In genomic region chr6:21263531-21264287, GRCh38 we compare ENCODE assay signal across 1 cellular context.
TF ChIP-seq lines count a peak whose summit lies in the region.

No MANE protein-coding gene starts in this region.

TF ChIP-seq in K562, 482 proteins besides CTCF, POLR2A, EP300 and RAD21 (continued from another document and continues in another):
- TF ChIP-seq ID3 (CRISPR knock-in tag; IDR thresholded peaks at IDR 0.05), result no peak
- TF ChIP-seq ID3 (tag; IDR thresholded peaks at IDR 0.05), result peak; percentile 97
- 0 out of 2 replicates have a peak, but pooled peaks have one; percentile 35 for TF ChIP-seq RREB1 (CRISPR knock-in tag; IDR thresholded peaks at IDR 0.05)
- peak; percentile 62; the same call in 1 of the 2 replicates for TF ChIP-seq CTBP1 (IDR thresholded peaks at IDR 0.05; ENCODE audit: borderline replicate concordance)
- TF ChIP-seq ZNF23 (CRISPR knock-in tag; IDR thresholded peaks at IDR 0.05), result no peak
- TF ChIP-seq CREM (IDR thresholded peaks at IDR 0.05; ENCODE audit: low read depth), result peak; percentile 82
- TF ChIP-seq HSF4 (CRISPR knock-in tag; IDR thresholded peaks at IDR 0.05; ENCODE audit: borderline replicate concordance), result no peak
- no peak for TF ChIP-seq NFE2L1 (tag; IDR thresholded peaks at IDR 0.05; ENCODE audit: borderline replicate concordance, low read depth)
- no peak for TF ChIP-seq RBM34 (IDR thresholded peaks at IDR 0.05; ENCODE audit: borderline replicate concordance, insufficient read depth, low read length)
- peak; percentile 60 to 70; a peak in 3 of 4 replicates for TF ChIP-seq TRIM24 (IDR thresholded peaks at IDR 0.05)
- no peak for TF ChIP-seq PCBP2 (IDR thresholded peaks at IDR 0.05; ENCODE audit: low read depth, low read length, poor library complexity, severe bottlenecking)
- TF ChIP-seq SMAD2 (IDR thresholded peaks at IDR 0.05; ENCODE audit: low read depth, low read length), result no peak
- no peak for TF ChIP-seq RBM39 (optimal IDR thresholded peaks at IDR 0.05; ENCODE audit: low read depth, low read length)
- no peak for TF ChIP-seq ZNF143 (CRISPR knock-in tag; IDR thresholded peaks at IDR 0.05)
- no peak for TF ChIP-seq RBBP5 (IDR thresholded peaks at IDR 0.05; ENCODE audit: borderline replicate concordance, insufficient read depth, low read length, poor library complexity, severe bottlenecking)
- TF ChIP-seq, protein P1, sequence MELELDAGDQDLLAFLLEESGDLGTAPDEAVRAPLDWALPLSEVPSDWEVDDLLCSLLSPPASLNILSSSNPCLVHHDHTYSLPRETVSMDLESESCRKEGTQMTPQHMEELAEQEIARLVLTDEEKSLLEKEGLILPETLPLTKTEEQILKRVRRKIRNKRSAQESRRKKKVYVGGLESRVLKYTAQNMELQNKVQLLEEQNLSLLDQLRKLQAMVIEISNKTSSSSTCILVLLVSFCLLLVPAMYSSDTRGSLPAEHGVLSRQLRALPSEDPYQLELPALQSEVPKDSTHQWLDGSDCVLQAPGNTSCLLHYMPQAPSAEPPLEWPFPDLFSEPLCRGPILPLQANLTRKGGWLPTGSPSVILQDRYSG (tag; conservative IDR thresholded peaks at IDR 0.05; ENCODE audit: low read depth), result peak; percentile 53; the same call in 1 of the 2 replicates
- 0 out of 2 replicates have a peak, but pooled peaks have one; percentile 25 for TF ChIP-seq ZSCAN32 (CRISPR knock-in tag; IDR thresholded peaks at IDR 0.05)
- TF ChIP-seq FUS (optimal IDR thresholded peaks at IDR 0.05; ENCODE audit: low read depth, low read length), result no peak
- TF ChIP-seq ATF6 (CRISPR knock-in tag; IDR thresholded peaks at IDR 0.05), result no peak
- TF ChIP-seq ZNF217 (CRISPR knock-in tag; IDR thresholded peaks at IDR 0.05), result no peak
- TF ChIP-seq MAFK (IDR thresholded peaks at IDR 0.05; ENCODE audit: low read length), result peak; percentile 70
- TF ChIP-seq SIX5 (IDR thresholded peaks at IDR 0.05; ENCODE audit: borderline replicate concordance in 1 of 2, insufficient read depth in 1 of 2, low read depth in 1 of 2, low read length in 2 of 2), result no peak
- no peak for TF ChIP-seq RBM14 (IDR thresholded peaks at IDR 0.05; ENCODE audit: borderline replicate concordance, insufficient read depth, low read depth, low read length)
- TF ChIP-seq TFAM (CRISPR knock-in tag; conservative IDR thresholded peaks at IDR 0.05), result no peak
- TF ChIP-seq, protein P2, sequence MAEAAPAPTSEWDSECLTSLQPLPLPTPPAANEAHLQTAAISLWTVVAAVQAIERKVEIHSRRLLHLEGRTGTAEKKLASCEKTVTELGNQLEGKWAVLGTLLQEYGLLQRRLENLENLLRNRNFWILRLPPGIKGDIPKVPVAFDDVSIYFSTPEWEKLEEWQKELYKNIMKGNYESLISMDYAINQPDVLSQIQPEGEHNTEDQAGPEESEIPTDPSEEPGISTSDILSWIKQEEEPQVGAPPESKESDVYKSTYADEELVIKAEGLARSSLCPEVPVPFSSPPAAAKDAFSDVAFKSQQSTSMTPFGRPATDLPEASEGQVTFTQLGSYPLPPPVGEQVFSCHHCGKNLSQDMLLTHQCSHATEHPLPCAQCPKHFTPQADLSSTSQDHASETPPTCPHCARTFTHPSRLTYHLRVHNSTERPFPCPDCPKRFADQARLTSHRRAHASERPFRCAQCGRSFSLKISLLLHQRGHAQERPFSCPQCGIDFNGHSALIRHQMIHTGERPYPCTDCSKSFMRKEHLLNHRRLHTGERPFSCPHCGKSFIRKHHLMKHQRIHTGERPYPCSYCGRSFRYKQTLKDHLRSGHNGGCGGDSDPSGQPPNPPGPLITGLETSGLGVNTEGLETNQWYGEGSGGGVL (CRISPR knock-in tag; IDR thresholded peaks at IDR 0.05), result no peak
- peak; percentile 93; the same call in 1 of the 2 replicates for TF ChIP-seq NFXL1 (CRISPR knock-in tag; IDR thresholded peaks at IDR 0.05)
- TF ChIP-seq POLR3G (IDR thresholded peaks at IDR 0.05; ENCODE audit: extremely low read depth, insufficient read length, insufficient replicate concordance), result no peak
- 0 out of 2 replicates have a peak, but pooled peaks have one; percentile 16 for TF ChIP-seq ZNF589 (CRISPR knock-in tag; IDR thresholded peaks at IDR 0.05; ENCODE audit: low read depth)
- no peak for TF ChIP-seq NR2C1 (IDR thresholded peaks at IDR 0.05)
- peak; percentile 44; the same call in 1 of the 2 replicates for TF ChIP-seq NR2C1 (tag; IDR thresholded peaks at IDR 0.05)
- no peak for TF ChIP-seq DIDO1 (tag; IDR thresholded peaks at IDR 0.05; ENCODE audit: low read depth)
- TF ChIP-seq OTX1 (CRISPR knock-in tag; IDR thresholded peaks at IDR 0.05), result 0 out of 2 replicates have a peak, but pooled peaks have one; percentile 29
- peak; percentile 61 for TF ChIP-seq ZNF592 (IDR thresholded peaks at IDR 0.05)
- TF ChIP-seq PML (IDR thresholded peaks at IDR 0.05; ENCODE audit: low read length), result no peak
- TF ChIP-seq, protein P3, sequence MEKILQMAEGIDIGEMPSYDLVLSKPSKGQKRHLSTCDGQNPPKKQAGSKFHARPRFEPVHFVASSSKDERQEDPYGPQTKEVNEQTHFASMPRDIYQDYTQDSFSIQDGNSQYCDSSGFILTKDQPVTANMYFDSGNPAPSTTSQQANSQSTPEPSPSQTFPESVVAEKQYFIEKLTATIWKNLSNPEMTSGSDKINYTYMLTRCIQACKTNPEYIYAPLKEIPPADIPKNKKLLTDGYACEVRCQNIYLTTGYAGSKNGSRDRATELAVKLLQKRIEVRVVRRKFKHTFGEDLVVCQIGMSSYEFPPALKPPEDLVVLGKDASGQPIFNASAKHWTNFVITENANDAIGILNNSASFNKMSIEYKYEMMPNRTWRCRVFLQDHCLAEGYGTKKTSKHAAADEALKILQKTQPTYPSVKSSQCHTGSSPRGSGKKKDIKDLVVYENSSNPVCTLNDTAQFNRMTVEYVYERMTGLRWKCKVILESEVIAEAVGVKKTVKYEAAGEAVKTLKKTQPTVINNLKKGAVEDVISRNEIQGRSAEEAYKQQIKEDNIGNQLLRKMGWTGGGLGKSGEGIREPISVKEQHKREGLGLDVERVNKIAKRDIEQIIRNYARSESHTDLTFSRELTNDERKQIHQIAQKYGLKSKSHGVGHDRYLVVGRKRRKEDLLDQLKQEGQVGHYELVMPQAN (IDR thresholded peaks at IDR 0.05; ENCODE audit: borderline replicate concordance), result no peak
- no peak for TF ChIP-seq GTF2A2 (tag; IDR thresholded peaks at IDR 0.05)
- TF ChIP-seq HOXB6 (CRISPR knock-in tag; IDR thresholded peaks at IDR 0.05; ENCODE audit: borderline replicate concordance), result no peak
- TF ChIP-seq CHD1 (IDR thresholded peaks at IDR 0.05; ENCODE audit: low read length), result no peak
- TF ChIP-seq ZNF431 (CRISPR knock-in tag; IDR thresholded peaks at IDR 0.05), result no peak
- TF ChIP-seq GABPB2 (CRISPR knock-in tag; conservative IDR thresholded peaks at IDR 0.05), result no peak
- TF ChIP-seq ZNF253 (CRISPR knock-in tag; conservative IDR thresholded peaks at IDR 0.05), result no peak
- TF ChIP-seq ETS2 (tag; IDR thresholded peaks at IDR 0.05; ENCODE audit: borderline replicate concordance, poor library complexity, severe bottlenecking), result no peak
- peak; percentile 71; the same call in 1 of the 2 replicates for TF ChIP-seq FOXP1 (CRISPR knock-in tag; IDR thresholded peaks at IDR 0.05)
- TF ChIP-seq, protein P4, sequence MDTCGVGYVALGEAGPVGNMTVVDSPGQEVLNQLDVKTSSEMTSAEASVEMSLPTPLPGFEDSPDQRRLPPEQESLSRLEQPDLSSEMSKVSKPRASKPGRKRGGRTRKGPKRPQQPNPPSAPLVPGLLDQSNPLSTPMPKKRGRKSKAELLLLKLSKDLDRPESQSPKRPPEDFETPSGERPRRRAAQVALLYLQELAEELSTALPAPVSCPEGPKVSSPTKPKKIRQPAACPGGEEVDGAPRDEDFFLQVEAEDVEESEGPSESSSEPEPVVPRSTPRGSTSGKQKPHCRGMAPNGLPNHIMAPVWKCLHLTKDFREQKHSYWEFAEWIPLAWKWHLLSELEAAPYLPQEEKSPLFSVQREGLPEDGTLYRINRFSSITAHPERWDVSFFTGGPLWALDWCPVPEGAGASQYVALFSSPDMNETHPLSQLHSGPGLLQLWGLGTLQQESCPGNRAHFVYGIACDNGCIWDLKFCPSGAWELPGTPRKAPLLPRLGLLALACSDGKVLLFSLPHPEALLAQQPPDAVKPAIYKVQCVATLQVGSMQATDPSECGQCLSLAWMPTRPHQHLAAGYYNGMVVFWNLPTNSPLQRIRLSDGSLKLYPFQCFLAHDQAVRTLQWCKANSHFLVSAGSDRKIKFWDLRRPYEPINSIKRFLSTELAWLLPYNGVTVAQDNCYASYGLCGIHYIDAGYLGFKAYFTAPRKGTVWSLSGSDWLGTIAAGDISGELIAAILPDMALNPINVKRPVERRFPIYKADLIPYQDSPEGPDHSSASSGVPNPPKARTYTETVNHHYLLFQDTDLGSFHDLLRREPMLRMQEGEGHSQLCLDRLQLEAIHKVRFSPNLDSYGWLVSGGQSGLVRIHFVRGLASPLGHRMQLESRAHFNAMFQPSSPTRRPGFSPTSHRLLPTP (IDR thresholded peaks at IDR 0.05; ENCODE audit: borderline replicate concordance, extremely low read depth, insufficient read length), result no peak
